In the genomic region with DNA sequence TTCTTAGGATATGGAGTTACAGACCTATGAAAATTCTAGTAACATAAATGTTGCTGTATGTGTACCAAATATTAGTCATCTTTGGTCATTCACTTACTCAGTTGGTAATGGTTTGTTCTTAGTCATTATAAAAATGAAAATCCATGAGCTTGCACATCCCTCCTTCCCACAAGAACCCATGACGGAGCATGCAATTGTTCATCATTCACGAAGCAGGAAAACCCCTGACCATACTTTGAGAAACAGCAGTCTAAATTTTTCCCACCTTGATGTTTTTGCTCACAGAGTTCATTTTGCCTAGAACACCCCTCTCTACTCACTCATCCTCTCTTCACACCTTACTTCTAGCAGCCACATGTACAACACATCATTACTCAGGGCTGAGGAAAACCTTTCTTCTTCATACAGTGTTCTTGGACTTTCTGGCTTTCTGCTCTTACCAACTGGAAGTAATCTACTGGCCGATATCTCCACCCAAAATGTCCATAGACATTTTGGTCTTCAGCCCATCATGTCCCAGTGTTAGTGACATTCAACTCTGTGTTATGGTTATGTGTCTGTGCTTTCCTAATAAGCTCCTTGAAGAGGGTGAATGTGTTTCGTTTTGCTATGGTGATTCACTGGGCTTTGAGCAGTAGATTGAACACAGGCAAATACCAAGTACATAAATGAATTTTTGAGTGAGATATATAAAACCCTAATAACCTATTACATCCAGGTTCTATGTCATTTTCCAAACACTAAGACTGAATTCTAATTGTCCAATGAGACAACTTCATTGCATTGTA, we compare ENCODE assay signal across 11 cellular contexts.
DNase-seq lines count a peak whose midpoint lies in the region; ATAC-seq and TF ChIP-seq lines count a peak whose summit lies in the region.
"Had no signal": no experiment of that assay in that cellular context is flagged by ENCODE, and none has a peak within 500 bp of the region (broad histone marks: within the 10 kb centered on the region; RNA-seq: fewer than 3 reads in every experiment).

No MANE protein-coding gene starts in this region.

- no peaks in the 10 kb centered on the region for H3K9me3 ChIP-seq in PC-9 (ENCODE audit: insufficient read depth, low read depth)
- no peaks in the 10 kb centered on the region for H3K9me3 ChIP-seq in heart left ventricle
- H3K9me3 ChIP-seq: MG63 had no signal

- no peaks in the 10 kb centered on the region for H4K20me1 ChIP-seq in PC-9 (ENCODE audit: insufficient read depth)

- H3K4me1 ChIP-seq in PC-9 (replicated peaks; ENCODE audit: insufficient read depth): no peaks in the 10 kb centered on the region
- H3K4me1 ChIP-seq in heart left ventricle: no peaks in the 10 kb centered on the region

- no peaks in the 10 kb centered on the region for H3F3A ChIP-seq in PC-9 (ENCODE audit: insufficient read depth, low read depth)

- no peak overlapping the region for H3K4me2 ChIP-seq in PC-9

- TF ChIP-seq POLR2A in heart left ventricle (IDR thresholded peaks at IDR 0.05): no peak

- no peak overlapping the region for H3K27ac ChIP-seq in PC-9
- H3K27ac ChIP-seq in heart left ventricle: no peak overlapping the region

- ATAC-seq in GM18909 (IDR thresholded peaks at IDR 0.05; ENCODE audit: poor library complexity, unreplicated experiment) (peak; percentile 56), HG03196 (IDR thresholded peaks at IDR 0.05; ENCODE audit: unreplicated experiment) (peak; percentile 53), heart left ventricle (no peak)

- CTCF ChIA-PET in PC-9 (lab: Charles Lee): no interaction called here

- no peaks in the 10 kb centered on the region for H3K79me2 ChIP-seq in PC-9 (ENCODE audit: low read depth)

- intact Hi-C loops in PC-9 (cut with micrococcal nuclease; ENCODE audit: unreplicated experiment): no loop called here
- intact Hi-C loops in heart left ventricle (cut with DNase I): no loop called here

- H3K27me3 ChIP-seq in PC-9 (ENCODE audit: insufficient read depth, low read depth) (no peaks in the 10 kb centered on the region), heart left ventricle (no peaks in the 10 kb centered on the region), H7 (ENCODE audit: control insufficient read depth, insufficient read depth, low read length) (no peaks in the 10 kb centered on the region)
- H3K27me3 ChIP-seq: MG63 had no signal

- no peaks in the 10 kb centered on the region for H3K9me2 ChIP-seq in PC-9 (ENCODE audit: insufficient read depth)

- 92 to 95% (median 93%) methylated on average over 4 of the region's 4 CpGs for WGBS in heart left ventricle, 4 donors

- H3K36me3 ChIP-seq in PC-9 (ENCODE audit: low read depth) (no peaks in the 10 kb centered on the region), heart left ventricle (no peaks in the 10 kb centered on the region), H7 (replicated peaks; ENCODE audit: control insufficient read depth, insufficient read depth, low read length) (no peaks in the 10 kb centered on the region)
- H3K36me3 ChIP-seq: MG63 had no signal

- no TSS peak for BruUV-seq in PC-9 (replicated peaks; lab: Mats Ljungman, UMichigan)

- H3K4me3 ChIP-seq in epithelial cell of esophagus (ENCODE audit: low read length): no peak overlapping the region
- H3K4me3 ChIP-seq in PC-9: no peak overlapping the region
- H3K4me3 ChIP-seq in heart left ventricle: no peak overlapping the region
- H3K4me3 ChIP-seq in H7 (ENCODE audit: insufficient read depth, low read depth, low read length): no peak overlapping the region
- H3K4me3 ChIP-seq: MG63 had no signal

- DNase-seq in Daoy (ENCODE audit: low read depth) (peak; percentile 81), epithelial cell of esophagus (ENCODE audit: low read depth) (peak; percentile 62), PC-9 (no peak), heart left ventricle (no peak), H7 (no peak)
- DNase-seq in NK-92 treated with Interleukin-12 subunit alpha and Interleukin-12 subunit beta, amount 100 ng/mL, for 24 hours (lab: John Stamatoyannopoulos, UW): no peak
- DNase-seq: amniotic stem cell; CD8-positive, alpha-beta memory T cell; MG63 had no signal

- H2AFZ ChIP-seq in PC-9: no peak overlapping the region

- POLR2A ChIA-PET in PC-9 (lab: Charles Lee; ENCODE audit: unreplicated experiment): no interaction called here

- TF ChIP-seq CTCF in epithelial cell of esophagus (IDR thresholded peaks at IDR 0.05; ENCODE audit: insufficient read depth, low read depth, low read length, missing control alignments) (no peak), PC-9 (conservative IDR thresholded peaks at IDR 0.05) (no peak), heart left ventricle (IDR thresholded peaks at IDR 0.05) (no peak)

Comparison
In these comparisons a context has a peak if more than half of its experiments do, and no peak if none do; other contexts are left out.
1. DNase-seq: peak in Daoy (single experiment) and epithelial cell of esophagus (single experiment); none in PC-9 (0 of 2), heart left ventricle (0 of 5), H7 (single experiment) and NK-92 treated with Interleukin-12 subunit alpha and Interleukin-12 subunit beta, amount 100 ng/mL, for 24 hours (single experiment).
2. ATAC-seq: peak in GM18909 (single experiment) and HG03196 (single experiment); none in heart left ventricle (0 of 4).